Comparison of ENCODE assay signal across 21 cellular contexts in the genomic region with DNA sequence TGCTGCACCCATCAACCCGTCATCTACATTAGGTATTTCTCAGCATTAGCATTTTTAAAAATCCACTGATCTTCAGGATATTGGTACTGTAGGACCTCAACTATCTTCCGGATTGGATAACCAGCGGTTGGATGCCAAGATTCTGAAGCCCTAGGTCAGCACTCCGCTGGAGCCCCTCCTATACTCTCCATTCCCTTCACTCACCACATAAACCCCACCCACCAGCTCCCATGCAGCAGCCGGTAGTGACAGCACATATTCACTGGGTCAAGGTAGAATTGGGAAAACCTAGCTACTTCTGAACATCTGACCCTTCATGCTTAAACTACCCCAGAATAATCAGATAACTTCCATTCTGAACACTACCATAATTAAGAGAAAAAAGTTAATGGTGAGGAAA.
"Had no signal": no experiment of that assay in that cellular context is flagged by ENCODE, and none has a peak within 500 bp of the region (broad histone marks: within the 10 kb centered on the region; RNA-seq: fewer than 3 reads in every experiment).

No MANE protein-coding gene starts in this region.

- H3K4me1 ChIP-seq: SJSA1 had no signal

- ATAC-seq: activated CD4-positive, alpha-beta T cell treated with anti-CD3 and anti-CD28 coated beads for 36 hours; activated T-cell treated with anti-CD3 and anti-CD28 coated beads, Interleukin-2, amount 50 U/mL, for 72 hours; K562; T-helper 17 cell had no signal

- H3K9me3 ChIP-seq: SJSA1 had no signal

- H3K27ac Mint-ChIP-seq: activated CD4-positive, alpha-beta memory T cell treated with anti-CD3 and anti-CD28 coated beads, Interleukin-2, amount 10 ng/mL, durations not matched to agents 7 days and 5 days; activated CD4-positive, alpha-beta T cell treated with anti-CD3 and anti-CD28 coated beads for 36 hours; activated naive CD4-positive, alpha-beta T cell treated with anti-CD3 and anti-CD28 coated beads, Interleukin-2, amount 10 ng/mL, durations not matched to agents 7 days and 5 days; activated naive CD8-positive, alpha-beta T cell treated with anti-CD3 and anti-CD28 coated beads for 36 hours; activated T-cell treated with anti-CD3 and anti-CD28 coated beads, Interleukin-2, amount 50 U/mL, for 72 hours; activated T-helper 2 cell treated with anti-CD3 and anti-CD28 coated beads, Interferon-gamma antibody, Interleukin-2, Interleukin-4, amounts not matched to agents 10 μg/mL and 5 μg/mL and 100 μg/mL, durations not matched to agents 14 hours and 24 hours and 36 hours; T-helper 17 cell had no signal

- H3K4me3 ChIP-seq: K562, SJSA1 had no signal

- DNase-seq: activated CD4-positive, alpha-beta memory T cell treated with anti-CD3 and anti-CD28 coated beads, Interleukin-2, amount 10 ng/mL, durations not matched to agents 7 days and 5 days; activated CD4-positive, alpha-beta T cell treated with anti-CD3 and anti-CD28 coated beads for 36 hours; activated CD4-positive, alpha-beta T cell treated with anti-CD3 and anti-CD28 coated beads, Interleukin-2, amount 50 U/mL, for 1 hour; activated CD8-positive, alpha-beta memory T cell treated with anti-CD3 and anti-CD28 coated beads, Interleukin-2, amount 50 U/mL, for 4 hours; activated gamma-delta T cell treated with Interleukin-2 at 50 U/mL for 16 hours; activated naive CD4-positive, alpha-beta T cell treated with anti-CD3 and anti-CD28 coated beads, Interleukin-2, amount 10 ng/mL, durations not matched to agents 7 days and 5 days; activated naive CD8-positive, alpha-beta T cell treated with anti-CD3 and anti-CD28 coated beads for 36 hours; activated T-cell treated with anti-CD3 and anti-CD28 coated beads, Interleukin-2, amount 50 U/mL, for 72 hours; Karpas-422; NCI-H146; NCI-H187 treated with DMSO at 0.1 percent for 48 hours; NCI-H2081 treated with DMSO at 0.1 percent for 48 hours; NCI-H446; NCI-H524; SHP77; T-helper 17 cell; T-helper 9 cell had no signal

- H3K36me3 ChIP-seq: SJSA1 had no signal

- H3K36me3 Mint-ChIP-seq: activated naive CD4-positive, alpha-beta T cell treated with anti-CD3 and anti-CD28 coated beads, Interleukin-2, amount 10 ng/mL, durations not matched to agents 7 days and 5 days; activated naive CD8-positive, alpha-beta T cell treated with anti-CD3 and anti-CD28 coated beads for 36 hours had no signal

- H3K27me3 ChIP-seq: SJSA1 had no signal

- FAIRE-seq: K562, RCC 7860 had no signal

- H3K9me3 Mint-ChIP-seq: activated CD4-positive, alpha-beta memory T cell treated with anti-CD3 and anti-CD28 coated beads, Interleukin-2, amount 10 ng/mL, durations not matched to agents 7 days and 5 days; activated naive CD4-positive, alpha-beta T cell treated with anti-CD3 and anti-CD28 coated beads, Interleukin-2, amount 10 ng/mL, durations not matched to agents 7 days and 5 days; activated naive CD8-positive, alpha-beta T cell treated with anti-CD3 and anti-CD28 coated beads for 36 hours; activated T-cell treated with anti-CD3 and anti-CD28 coated beads, Interleukin-2, amount 50 U/mL, for 72 hours; activated T-helper 2 cell treated with anti-CD3 and anti-CD28 coated beads, Interferon-gamma antibody, Interleukin-2, Interleukin-4, amounts not matched to agents 10 μg/mL and 5 μg/mL and 100 μg/mL, durations not matched to agents 14 hours and 24 hours and 36 hours had no signal

- H3K4me3 Mint-ChIP-seq: activated CD4-positive, alpha-beta memory T cell treated with anti-CD3 and anti-CD28 coated beads, Interleukin-2, amount 10 ng/mL, durations not matched to agents 7 days and 5 days; activated CD4-positive, alpha-beta T cell treated with anti-CD3 and anti-CD28 coated beads for 36 hours; activated naive CD4-positive, alpha-beta T cell treated with anti-CD3 and anti-CD28 coated beads, Interleukin-2, amount 10 ng/mL, durations not matched to agents 7 days and 5 days; activated naive CD8-positive, alpha-beta T cell treated with anti-CD3 and anti-CD28 coated beads for 36 hours; activated T-cell treated with anti-CD3 and anti-CD28 coated beads, Interleukin-2, amount 50 U/mL, for 72 hours; T-helper 17 cell had no signal

- H3K4me1 Mint-ChIP-seq: activated CD4-positive, alpha-beta memory T cell treated with anti-CD3 and anti-CD28 coated beads, Interleukin-2, amount 10 ng/mL, durations not matched to agents 7 days and 5 days; activated CD4-positive, alpha-beta T cell treated with anti-CD3 and anti-CD28 coated beads for 36 hours; activated naive CD4-positive, alpha-beta T cell treated with anti-CD3 and anti-CD28 coated beads, Interleukin-2, amount 10 ng/mL, durations not matched to agents 7 days and 5 days; T-helper 17 cell had no signal

- H3K27ac ChIP-seq: SJSA1 had no signal
